9 cellular contexts compared by ENCODE assay signal in genomic region chrX:100643943-100644587, GRCh38. TPM values are rescaled to one million over a fixed set of nuclear protein-coding genes. Genes with fewer than 3 reads are reported as not detected.
DNase-seq lines count a peak whose midpoint lies in the region; ATAC-seq lines count a peak whose summit lies in the region.
"Had no signal": no experiment of that assay in that cellular context is flagged by ENCODE, and none has a peak within 500 bp of the region (broad histone marks: within the 10 kb centered on the region; RNA-seq: fewer than 3 reads in every experiment).

TSS of gene SRPX2 (plus strand) at chrX:100644199. CDS start at chrX:100646323, 2,124 bp downstream.

- DNase-seq in AG08395 (ENCODE audit: low spot score), result peak; percentile 72
- DNase-seq in HK-2 (ENCODE audit: unreplicated experiment), result peak; percentile 45
- DNase-seq in brain pericyte (ENCODE audit: low read depth, low spot score), result peak; percentile 27
- DNase-seq in mesenteric fat pad (ENCODE audit: low spot score), result no peak
- no peak for DNase-seq in left lobe of liver (ENCODE audit: low spot score)
- no peak for DNase-seq in NCI-H1417 treated with DMSO at 0.1 percent for 48 hours (lab: John Stamatoyannopoulos, UW)

- ATAC-seq in GM19035 (IDR thresholded peaks at IDR 0.05; ENCODE audit: unreplicated experiment) (no peak), left lobe of liver (no peak), HG02840 (IDR thresholded peaks at IDR 0.05; ENCODE audit: low FRiP score, unreplicated experiment) (no peak)

RNA-seq across cellular contexts. Expression of gene SRPX2, which starts in this region (rescaled TPM):
- total RNA-seq in mesenteric fat pad (224 TPM), left lobe of liver (3.6 TPM)
- total RNA-seq: activated CD8-positive, alpha-beta memory T cell treated with anti-CD3 and anti-CD28 coated beads for 36 hours had no signal

Comparison
In these comparisons a context has a peak if more than half of its experiments do, and no peak if none do; other contexts are left out.
1. RNA of gene SRPX2 (total RNA-seq): 224 TPM in mesenteric fat pad (single experiment); 3.6 TPM in left lobe of liver (single experiment); every median in the first group is over 10 times any median in the second.
2. DNase-seq: peak in AG08395 (single experiment), HK-2 (single experiment) and brain pericyte (single experiment); none in mesenteric fat pad (single experiment), left lobe of liver (single experiment) and NCI-H1417 treated with DMSO at 0.1 percent for 48 hours (single experiment).